ENCODE assay signal across 8 cellular contexts in genomic region chr5:154756203-154756870, GRCh38. TPM values are rescaled to one million over a fixed set of nuclear protein-coding genes. Genes with fewer than 3 reads are reported as not detected.
DNase-seq lines count a peak whose midpoint lies in the region; ATAC-seq and TF ChIP-seq lines count a peak whose summit lies in the region.

No MANE protein-coding gene starts in this region.

- H3K36me3 ChIP-seq in Caco-2 (ENCODE audit: control insufficient read depth, insufficient read depth, low read length) (0 out of 2 replicates have a peak, but pooled peaks cover 1% of the 10 kb centered on the region), fibroblast of lung (ENCODE audit: control insufficient read depth, insufficient read depth, low read length) (no peaks in the 10 kb centered on the region), upper lobe of left lung (no peaks in the 10 kb centered on the region)

- H3K36me3 Mint-ChIP-seq in Caco-2 (ENCODE audit: insufficient read depth, unreplicated experiment), result peaks cover 31% of the 10 kb centered on the region
- H3K36me3 Mint-ChIP-seq in activated T-cell treated with anti-CD3 and anti-CD28 coated beads, Interleukin-2, amount 50 U/mL, for 4 hours (ENCODE audit: insufficient read depth), result peaks cover 5% of the 10 kb centered on the region
- no peaks in the 10 kb centered on the region for H3K36me3 Mint-ChIP-seq in neural crest cell (ENCODE audit: low read depth)

- H3K27ac ChIP-seq in fibroblast of lung (ENCODE audit: insufficient read depth, low read length) (peak overlapping the region; percentile 80), upper lobe of left lung (peak overlapping the region; percentile 95 to 99 (median 96))

- no TSS peak for BruUV-seq in Caco-2 (replicated peaks; lab: Mats Ljungman, UMichigan)

- WGBS in upper lobe of left lung, 2 donors, result 0 to 1% methylated on average over 18 to 48 of the region's 48 CpGs

- peak overlapping the region; percentile 66 for H3K4me2 ChIP-seq in fibroblast of lung (ENCODE audit: extremely low read depth, insufficient read depth, low read length)

- peak overlapping the region; percentile 90 for H3K27ac Mint-ChIP-seq in Caco-2 (ENCODE audit: unreplicated experiment)
- peak overlapping the region; percentile 97 for H3K27ac Mint-ChIP-seq in neural crest cell (ENCODE audit: unreplicated experiment)

- H3K4me3 Mint-ChIP-seq in Caco-2 (ENCODE audit: unreplicated experiment), result peak overlapping the region; percentile 85
- peak overlapping the region; percentile 96 for H3K4me3 Mint-ChIP-seq in activated T-cell treated with anti-CD3 and anti-CD28 coated beads, Interleukin-2, amount 50 U/mL, for 4 hours
- peak overlapping the region; percentile 100 for H3K4me3 Mint-ChIP-seq in neural crest cell

- peak overlapping the region; percentile 73 for H3K9ac ChIP-seq in fibroblast of lung (ENCODE audit: insufficient read depth, low read length)

- H3K9me3 Mint-ChIP-seq in Caco-2 (ENCODE audit: unreplicated experiment), result no peaks in the 10 kb centered on the region
- H3K9me3 Mint-ChIP-seq in activated T-cell treated with anti-CD3 and anti-CD28 coated beads, Interleukin-2, amount 50 U/mL, for 4 hours, result no peaks in the 10 kb centered on the region
- H3K9me3 Mint-ChIP-seq in neural crest cell, result no peaks in the 10 kb centered on the region

- peak in 2 of 4 donors; percentile 10 to 16 for TF ChIP-seq POLR2A in upper lobe of left lung (IDR thresholded peaks at IDR 0.05)

- H3K27me3 Mint-ChIP-seq in Caco-2 (ENCODE audit: insufficient read depth, unreplicated experiment), result no peaks in the 10 kb centered on the region
- H3K27me3 Mint-ChIP-seq in activated T-cell treated with anti-CD3 and anti-CD28 coated beads, Interleukin-2, amount 50 U/mL, for 4 hours (ENCODE audit: low read depth), result no peaks in the 10 kb centered on the region
- H3K27me3 Mint-ChIP-seq in neural crest cell (ENCODE audit: low read depth), result peaks cover 2% of the 10 kb centered on the region

- CTCF ChIA-PET in Caco-2 (lab: Charles Lee), result no interaction called here

- no peak for TF ChIP-seq CTCF in Caco-2 (IDR thresholded peaks at IDR 0.05; ENCODE audit: insufficient read depth in 1 of 2, low read depth in 1 of 2, low read length in 1 of 2, severe bottlenecking in 1 of 2, unreplicated experiment in 1 of 2)
- no peak for TF ChIP-seq CTCF in fibroblast of lung (conservative IDR thresholded peaks at IDR 0.05 in 1 of 2, IDR thresholded peaks at IDR 0.05 in 1 of 2; ENCODE audit: low read depth in 1 of 2, low read length in 2 of 2)
- no peak for TF ChIP-seq CTCF in neural crest cell (conservative IDR thresholded peaks at IDR 0.05)
- TF ChIP-seq CTCF in upper lobe of left lung (IDR thresholded peaks at IDR 0.05), result no peak

- TF ChIP-seq EP300 in upper lobe of left lung (IDR thresholded peaks at IDR 0.05), result no peak

- H3K27me3 ChIP-seq in Caco-2 (replicated peaks; ENCODE audit: control insufficient read depth, insufficient read depth, low read length) (no peaks in the 10 kb centered on the region), fibroblast of lung (ENCODE audit: control insufficient read depth, insufficient read depth, low read length) (no peaks in the 10 kb centered on the region), upper lobe of left lung (no peaks in the 10 kb centered on the region)

- H4K20me1 ChIP-seq in fibroblast of lung (ENCODE audit: control insufficient read depth, extremely low read depth, insufficient read depth, low read length), result peaks cover 9% of the 10 kb centered on the region

- H3K4me1 ChIP-seq in Caco-2 (peaks cover 22% of the 10 kb centered on the region), fibroblast of lung (ENCODE audit: control insufficient read depth, extremely low read depth, insufficient read depth, low read length) (peaks cover 19% of the 10 kb centered on the region), upper lobe of left lung (peaks cover 39 to 60% (median 43%) of the 10 kb centered on the region in 4 donors)

- ATAC-seq in activated T-cell treated with anti-CD3 and anti-CD28 coated beads, Interleukin-2, amount 50 U/mL, for 4 hours, result no peak
- ATAC-seq in upper lobe of left lung (ENCODE audit: low FRiP score in 2 of 2) (peak; percentile 9 to 19), GM21619 (IDR thresholded peaks at IDR 0.05; ENCODE audit: unreplicated experiment) (no peak)

- POLR2A ChIA-PET in Caco-2 (lab: Charles Lee), result no interaction called here

- intact Hi-C loops in Caco-2 (cut with micrococcal nuclease; ENCODE audit: unreplicated experiment), result loop anchor here (5.0 kb wide), 1 partner anchor 56 kb away; no protein-coding TSS in a partner anchor

- no peak overlapping the region for H2AFZ ChIP-seq in fibroblast of lung (ENCODE audit: low read length)

- H3K4me3 ChIP-seq in Caco-2 (ENCODE audit: low read depth, low read length) (peak overlapping the region; percentile 68), fibroblast of lung (replicated peaks in 1 of 4; ENCODE audit: control extremely low read depth in 1 of 4, insufficient read depth in 1 of 4, low read depth in 3 of 4, low read length in 4 of 4) (peak overlapping the region; percentile 91 to 95 (median 92)), upper lobe of left lung (peak overlapping the region; percentile 99 to 100 (median 100))

- DNase-seq in Caco-2 (peak; percentile 60 to 62), NAMALWA (ENCODE audit: low spot score) (peak; percentile 45), fibroblast of lung (ENCODE audit: low read depth in 2 of 2) (no peak), neural crest cell (ENCODE audit: low read depth, low spot score) (peak; percentile 33), upper lobe of left lung (peak; percentile 51 to 90), superior temporal gyrus (ENCODE audit: extremely low spot score) (no peak)
- DNase-seq in activated T-cell treated with anti-CD3 and anti-CD28 coated beads, Interleukin-2, amount 50 U/mL, for 4 hours, result peak; percentile 30

- H3K4me1 Mint-ChIP-seq in Caco-2 (ENCODE audit: low read depth, unreplicated experiment), result peaks cover 22% of the 10 kb centered on the region
- H3K4me1 Mint-ChIP-seq in activated T-cell treated with anti-CD3 and anti-CD28 coated beads, Interleukin-2, amount 50 U/mL, for 4 hours (ENCODE audit: low read depth), result peaks cover 51% of the 10 kb centered on the region
- peaks cover 63% of the 10 kb centered on the region for H3K4me1 Mint-ChIP-seq in neural crest cell

- no peaks in the 10 kb centered on the region for H3K9me3 ChIP-seq in Caco-2
- no peaks in the 10 kb centered on the region for H3K9me3 ChIP-seq in fibroblast of lung (ENCODE audit: control insufficient read depth, insufficient read depth, low read depth, low read length)
- no peaks in the 10 kb centered on the region for H3K9me3 ChIP-seq in upper lobe of left lung

- peaks cover 59% of the 10 kb centered on the region for H3K79me2 ChIP-seq in fibroblast of lung (ENCODE audit: control insufficient read depth, insufficient read depth, low read length)

RNA-seq across cellular contexts. Expression of gene LARP1, which starts 1.2 kb away (rescaled TPM):
- total RNA-seq in Caco-2 (2022) (357 and 372 TPM in 2 replicates), fibroblast of lung (32.4 and 51.0 TPM in 2 replicates), neural crest cell (230 and 231 TPM in 2 replicates), upper lobe of left lung (100 to 1,000 TPM; 107 to 154 (median 129) TPM)
- total RNA-seq in activated T-cell treated with anti-CD3 and anti-CD28 coated beads, Interleukin-2, amount 50 U/mL, for 4 hours, result 100 to 1,000 TPM; 412 to 443 (median 432) TPM
- polyA plus RNA-seq in fibroblast of lung, result 81.3 and 115 TPM in 2 replicates
- polyA plus RNA-seq in fibroblast of lung (2012), result 76.2 and 79.9 TPM in 2 replicates
- polyA minus RNA-seq in fibroblast of lung (ENCODE audit: low replicate concordance), result 154 and 232 TPM in 2 replicates

Comparison
In these comparisons a context has a peak if more than half of its experiments do, and no peak if none do; other contexts are left out.
1. DNase-seq: peak in Caco-2 (2 of 2), NAMALWA (single experiment), activated T-cell treated with anti-CD3 and anti-CD28 coated beads, Interleukin-2, amount 50 U/mL, for 4 hours (single experiment), neural crest cell (single experiment) and upper lobe of left lung (2 of 2); none in fibroblast of lung (0 of 2) and superior temporal gyrus (single experiment).
2. ATAC-seq: peak in upper lobe of left lung (2 of 2); none in activated T-cell treated with anti-CD3 and anti-CD28 coated beads, Interleukin-2, amount 50 U/mL, for 4 hours (0 of 2) and GM21619 (single experiment).
3. Peak in every context shown above with its lines, with median percentiles within 50 percentile points of each other: H3K4me3 ChIP-seq and H3K4me3 Mint-ChIP-seq.